Comparison of ENCODE assay signal across 1 cellular context in the genomic region with DNA sequence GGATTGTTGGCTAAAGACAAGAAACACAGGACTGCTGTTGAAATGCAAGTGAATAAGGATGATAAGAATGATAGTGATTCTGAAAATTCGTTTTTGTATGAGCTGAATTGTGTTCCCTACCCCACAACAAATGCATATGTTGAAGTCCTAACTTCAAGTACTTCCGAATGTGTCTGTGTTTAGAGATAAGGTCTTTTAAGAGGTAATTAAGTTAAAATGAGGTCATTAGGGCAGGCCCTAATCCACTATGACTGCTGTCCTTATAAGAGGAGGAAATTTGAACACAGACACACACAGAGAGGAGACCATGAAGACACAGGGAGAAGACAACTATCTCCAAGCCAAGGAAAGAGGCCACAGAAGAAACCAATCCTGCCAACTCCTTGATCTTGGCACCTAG.
TF ChIP-seq lines count a peak whose summit lies in the region.

No MANE protein-coding gene starts in this region.

TF ChIP-seq in K562, 482 proteins besides CTCF, POLR2A, EP300 and RAD21 (continued from another document and continues in another):
- TF ChIP-seq HINFP (tag; conservative IDR thresholded peaks at IDR 0.05; ENCODE audit: low read depth) (no peak), SMAD1 (IDR thresholded peaks at IDR 0.05; ENCODE audit: low read depth, low read length, partially characterized antibody) (no peak), PREB (CRISPR knock-in tag; IDR thresholded peaks at IDR 0.05) (no peak), BHLHE40 (IDR thresholded peaks at IDR 0.05; ENCODE audit: low read length) (0 out of 2 replicates have a peak, but pooled peaks have one; percentile 24), IRF2 (CRISPR knock-in tag; IDR thresholded peaks at IDR 0.05) (no peak), ZNF561 (CRISPR knock-in tag; conservative IDR thresholded peaks at IDR 0.05) (no peak), ZNF224 (CRISPR knock-in tag; IDR thresholded peaks at IDR 0.05) (no peak), IFI16 (CRISPR knock-in tag; IDR thresholded peaks at IDR 0.05) (no peak), NR2C1 (IDR thresholded peaks at IDR 0.05) (no peak), NR2C1 (tag; IDR thresholded peaks at IDR 0.05) (no peak), HES1 (IDR thresholded peaks at IDR 0.05; ENCODE audit: low read depth) (peak; percentile 87), CBFB (CRISPR knock-in tag; IDR thresholded peaks at IDR 0.05) (no peak), PRDM10 (IDR thresholded peaks at IDR 0.05; ENCODE audit: partially characterized antibody) (peak; percentile 33), ZNF384 (IDR thresholded peaks at IDR 0.05; ENCODE audit: low read depth, low read length) (no peak), ZZZ3 (IDR thresholded peaks at IDR 0.05) (no peak), MCM3 (IDR thresholded peaks at IDR 0.05) (no peak), ZNF133 (CRISPR knock-in tag; IDR thresholded peaks at IDR 0.05) (no peak), MYBL2 (IDR thresholded peaks at IDR 0.05; ENCODE audit: low read depth) (no peak), MYBL2 (CRISPR knock-in tag; IDR thresholded peaks at IDR 0.05; ENCODE audit: borderline replicate concordance) (no peak), NR3C1 (CRISPR knock-in tag; IDR thresholded peaks at IDR 0.05) (no peak), YBX1 (IDR thresholded peaks at IDR 0.05) (no peak), ZNF174 (CRISPR knock-in tag; IDR thresholded peaks at IDR 0.05) (no peak), MCM7 (IDR thresholded peaks at IDR 0.05) (no peak), RCOR1 (IDR thresholded peaks at IDR 0.05; ENCODE audit: borderline replicate concordance in 1 of 2, low read depth in 2 of 2, low read length in 2 of 2) (peak in 1 of 2 experiments; percentile 79; a peak in 2 of 4 replicates), ZNF274 (IDR thresholded peaks at IDR 0.05; ENCODE audit: borderline replicate concordance, low read depth, low read length) (no peak), RFX7 (CRISPR knock-in tag; IDR thresholded peaks at IDR 0.05) (no peak), CEBPG (CRISPR knock-in tag; IDR thresholded peaks at IDR 0.05) (no peak), CEBPG (tag; conservative IDR thresholded peaks at IDR 0.05 in 1 of 2, IDR thresholded peaks at IDR 0.05 in 1 of 2) (no peak), ZNF764 (CRISPR knock-in tag; IDR thresholded peaks at IDR 0.05; ENCODE audit: low read depth) (no peak), ILF3 (IDR thresholded peaks at IDR 0.05; ENCODE audit: borderline replicate concordance) (no peak), ZNF436 (CRISPR knock-in tag; IDR thresholded peaks at IDR 0.05) (no peak), RBM39 (optimal IDR thresholded peaks at IDR 0.05; ENCODE audit: low read depth, low read length) (no peak), SIN3B (IDR thresholded peaks at IDR 0.05; ENCODE audit: low read depth) (no peak), XRCC3 (IDR thresholded peaks at IDR 0.05) (no peak), TBL1XR1 (IDR thresholded peaks at IDR 0.05; ENCODE audit: low read length in 2 of 2) (peak in 1 of 2 experiments; percentile 73; a peak in 2 of 4 replicates), XRCC5 (IDR thresholded peaks at IDR 0.05; ENCODE audit: low read depth, low read length) (no peak), E4F1 (CRISPR knock-in tag; IDR thresholded peaks at IDR 0.05; ENCODE audit: borderline replicate concordance) (no peak), CCNT2 (IDR thresholded peaks at IDR 0.05; ENCODE audit: borderline replicate concordance, extremely low read depth, insufficient read length, low read depth, low read length) (no peak), NONO (IDR thresholded peaks at IDR 0.05; ENCODE audit: low read depth in 2 of 2, low read length in 1 of 2) (no peak), TCF7 (IDR thresholded peaks at IDR 0.05; ENCODE audit: borderline replicate concordance) (no peak)
- TF ChIP-seq, protein P1, sequence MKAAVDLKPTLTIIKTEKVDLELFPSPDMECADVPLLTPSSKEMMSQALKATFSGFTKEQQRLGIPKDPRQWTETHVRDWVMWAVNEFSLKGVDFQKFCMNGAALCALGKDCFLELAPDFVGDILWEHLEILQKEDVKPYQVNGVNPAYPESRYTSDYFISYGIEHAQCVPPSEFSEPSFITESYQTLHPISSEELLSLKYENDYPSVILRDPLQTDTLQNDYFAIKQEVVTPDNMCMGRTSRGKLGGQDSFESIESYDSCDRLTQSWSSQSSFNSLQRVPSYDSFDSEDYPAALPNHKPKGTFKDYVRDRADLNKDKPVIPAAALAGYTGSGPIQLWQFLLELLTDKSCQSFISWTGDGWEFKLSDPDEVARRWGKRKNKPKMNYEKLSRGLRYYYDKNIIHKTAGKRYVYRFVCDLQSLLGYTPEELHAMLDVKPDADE (conservative IDR thresholded peaks at IDR 0.05; ENCODE audit: control insufficient read depth, low read depth, low read length) = no peak
- TF ChIP-seq, protein P2, sequence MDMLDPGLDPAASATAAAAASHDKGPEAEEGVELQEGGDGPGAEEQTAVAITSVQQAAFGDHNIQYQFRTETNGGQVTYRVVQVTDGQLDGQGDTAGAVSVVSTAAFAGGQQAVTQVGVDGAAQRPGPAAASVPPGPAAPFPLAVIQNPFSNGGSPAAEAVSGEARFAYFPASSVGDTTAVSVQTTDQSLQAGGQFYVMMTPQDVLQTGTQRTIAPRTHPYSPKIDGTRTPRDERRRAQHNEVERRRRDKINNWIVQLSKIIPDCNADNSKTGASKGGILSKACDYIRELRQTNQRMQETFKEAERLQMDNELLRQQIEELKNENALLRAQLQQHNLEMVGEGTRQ (CRISPR knock-in tag; IDR thresholded peaks at IDR 0.05) = no peak
- TF ChIP-seq, protein P3, sequence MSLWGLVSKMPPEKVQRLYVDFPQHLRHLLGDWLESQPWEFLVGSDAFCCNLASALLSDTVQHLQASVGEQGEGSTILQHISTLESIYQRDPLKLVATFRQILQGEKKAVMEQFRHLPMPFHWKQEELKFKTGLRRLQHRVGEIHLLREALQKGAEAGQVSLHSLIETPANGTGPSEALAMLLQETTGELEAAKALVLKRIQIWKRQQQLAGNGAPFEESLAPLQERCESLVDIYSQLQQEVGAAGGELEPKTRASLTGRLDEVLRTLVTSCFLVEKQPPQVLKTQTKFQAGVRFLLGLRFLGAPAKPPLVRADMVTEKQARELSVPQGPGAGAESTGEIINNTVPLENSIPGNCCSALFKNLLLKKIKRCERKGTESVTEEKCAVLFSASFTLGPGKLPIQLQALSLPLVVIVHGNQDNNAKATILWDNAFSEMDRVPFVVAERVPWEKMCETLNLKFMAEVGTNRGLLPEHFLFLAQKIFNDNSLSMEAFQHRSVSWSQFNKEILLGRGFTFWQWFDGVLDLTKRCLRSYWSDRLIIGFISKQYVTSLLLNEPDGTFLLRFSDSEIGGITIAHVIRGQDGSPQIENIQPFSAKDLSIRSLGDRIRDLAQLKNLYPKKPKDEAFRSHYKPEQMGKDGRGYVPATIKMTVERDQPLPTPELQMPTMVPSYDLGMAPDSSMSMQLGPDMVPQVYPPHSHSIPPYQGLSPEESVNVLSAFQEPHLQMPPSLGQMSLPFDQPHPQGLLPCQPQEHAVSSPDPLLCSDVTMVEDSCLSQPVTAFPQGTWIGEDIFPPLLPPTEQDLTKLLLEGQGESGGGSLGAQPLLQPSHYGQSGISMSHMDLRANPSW (CRISPR knock-in tag; IDR thresholded peaks at IDR 0.05) = no peak
- TF ChIP-seq, protein P4, sequence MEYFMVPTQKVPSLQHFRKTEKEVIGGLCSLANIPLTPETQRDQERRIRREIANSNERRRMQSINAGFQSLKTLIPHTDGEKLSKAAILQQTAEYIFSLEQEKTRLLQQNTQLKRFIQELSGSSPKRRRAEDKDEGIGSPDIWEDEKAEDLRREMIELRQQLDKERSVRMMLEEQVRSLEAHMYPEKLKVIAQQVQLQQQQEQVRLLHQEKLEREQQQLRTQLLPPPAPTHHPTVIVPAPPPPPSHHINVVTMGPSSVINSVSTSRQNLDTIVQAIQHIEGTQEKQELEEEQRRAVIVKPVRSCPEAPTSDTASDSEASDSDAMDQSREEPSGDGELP (CRISPR knock-in tag; IDR thresholded peaks at IDR 0.05; ENCODE audit: borderline replicate concordance) = no peak
- TF ChIP-seq, protein P5, sequence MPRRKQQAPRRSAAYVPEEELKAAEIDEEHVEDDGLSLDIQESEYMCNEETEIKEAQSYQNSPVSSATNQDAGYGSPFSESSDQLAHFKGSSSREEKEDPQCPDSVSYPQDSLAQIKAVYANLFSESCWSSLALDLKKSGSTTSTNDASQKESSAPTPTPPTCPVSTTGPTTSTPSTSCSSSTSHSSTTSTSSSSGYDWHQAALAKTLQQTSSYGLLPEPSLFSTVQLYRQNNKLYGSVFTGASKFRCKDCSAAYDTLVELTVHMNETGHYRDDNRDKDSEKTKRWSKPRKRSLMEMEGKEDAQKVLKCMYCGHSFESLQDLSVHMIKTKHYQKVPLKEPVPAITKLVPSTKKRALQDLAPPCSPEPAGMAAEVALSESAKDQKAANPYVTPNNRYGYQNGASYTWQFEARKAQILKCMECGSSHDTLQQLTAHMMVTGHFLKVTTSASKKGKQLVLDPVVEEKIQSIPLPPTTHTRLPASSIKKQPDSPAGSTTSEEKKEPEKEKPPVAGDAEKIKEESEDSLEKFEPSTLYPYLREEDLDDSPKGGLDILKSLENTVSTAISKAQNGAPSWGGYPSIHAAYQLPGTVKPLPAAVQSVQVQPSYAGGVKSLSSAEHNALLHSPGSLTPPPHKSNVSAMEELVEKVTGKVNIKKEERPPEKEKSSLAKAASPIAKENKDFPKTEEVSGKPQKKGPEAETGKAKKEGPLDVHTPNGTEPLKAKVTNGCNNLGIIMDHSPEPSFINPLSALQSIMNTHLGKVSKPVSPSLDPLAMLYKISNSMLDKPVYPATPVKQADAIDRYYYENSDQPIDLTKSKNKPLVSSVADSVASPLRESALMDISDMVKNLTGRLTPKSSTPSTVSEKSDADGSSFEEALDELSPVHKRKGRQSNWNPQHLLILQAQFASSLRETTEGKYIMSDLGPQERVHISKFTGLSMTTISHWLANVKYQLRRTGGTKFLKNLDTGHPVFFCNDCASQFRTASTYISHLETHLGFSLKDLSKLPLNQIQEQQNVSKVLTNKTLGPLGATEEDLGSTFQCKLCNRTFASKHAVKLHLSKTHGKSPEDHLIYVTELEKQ (CRISPR knock-in tag; IDR thresholded peaks at IDR 0.05) = no peak
